7 cellular contexts compared by ENCODE assay signal in the genomic region with DNA sequence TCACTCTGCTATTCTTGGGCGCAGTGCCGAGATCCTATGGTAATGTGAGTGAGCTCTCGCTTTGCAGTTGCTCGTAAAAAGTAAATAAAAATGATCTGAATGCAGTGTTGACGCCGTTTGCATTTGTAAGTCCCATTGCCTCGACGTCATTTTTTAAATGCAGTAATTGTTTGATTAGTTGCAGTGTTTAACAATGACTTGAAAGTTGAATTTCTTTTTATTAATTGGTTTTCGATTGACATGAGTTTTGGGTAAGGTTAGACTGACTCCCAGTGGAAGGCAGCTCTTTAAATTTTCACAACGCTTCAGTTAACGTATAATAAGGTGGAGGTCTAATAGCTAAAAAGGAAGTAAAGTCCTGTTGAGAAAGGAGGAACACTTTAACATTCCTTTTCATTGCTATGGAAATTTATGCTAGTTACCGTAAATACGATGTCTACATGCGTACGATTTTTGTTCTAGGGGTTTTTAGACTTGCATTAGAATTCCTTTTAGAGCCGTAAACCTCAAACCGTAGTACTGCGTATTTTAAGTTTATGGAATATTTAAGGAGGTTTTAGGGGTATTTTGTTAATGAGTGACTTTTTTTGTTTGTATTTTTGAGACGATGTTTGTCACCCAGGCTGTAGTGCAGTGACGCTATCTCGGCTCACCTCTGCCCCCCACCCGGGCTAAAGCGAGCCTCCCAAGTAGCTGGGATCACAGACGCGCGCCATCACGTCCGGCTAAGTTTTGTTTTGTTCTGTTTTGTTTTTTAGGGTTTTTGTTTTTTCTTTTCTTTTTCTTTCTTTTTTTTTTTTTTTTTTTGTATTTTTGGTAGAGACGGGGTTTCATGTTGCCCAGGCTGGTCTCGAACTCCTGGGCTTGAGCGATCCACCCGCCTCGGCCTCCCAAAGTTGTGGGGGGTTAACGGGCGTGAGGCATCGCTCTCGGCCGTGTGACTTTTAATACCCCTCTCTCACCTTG. TPM values are rescaled to one million over a fixed set of nuclear protein-coding genes. Genes with fewer than 3 reads are reported as not detected.
DNase-seq lines count a peak whose midpoint lies in the region; TF ChIP-seq lines count a peak whose summit lies in the region.

No MANE protein-coding gene starts in this region.

- H3K36me3 ChIP-seq in NT2/D1 (ENCODE audit: insufficient read depth, insufficient read length, low read length) (peaks cover 8% of the 10 kb centered on the region), iPS-15b (ENCODE audit: control insufficient read depth, insufficient read depth, low read length) (peaks cover 4% of the 10 kb centered on the region)

- no peaks in the 10 kb centered on the region for H3K9me3 Mint-ChIP-seq in activated naive CD8-positive, alpha-beta T cell treated with anti-CD3 and anti-CD28 coated beads for 36 hours

- H3K9ac ChIP-seq in NT2/D1 (ENCODE audit: insufficient read length, low read depth) (peak overlapping the region; percentile 100), iPS-15b (ENCODE audit: low read depth, low read length) (peak overlapping the region; percentile 100)

- peak overlapping the region; percentile 95 to 100 (median 99) for H3K27ac ChIP-seq in skin epidermis

- peak; percentile 4 for TF ChIP-seq POLR2A in GM19099 (IDR thresholded peaks at IDR 0.05; ENCODE audit: extremely low read depth, insufficient read length, low read depth)

- H3K4me1 ChIP-seq in NT2/D1 (ENCODE audit: insufficient read depth, insufficient read length) = no peaks in the 10 kb centered on the region
- H3K4me1 ChIP-seq in iPS-15b (ENCODE audit: control insufficient read depth, insufficient read depth, low read length) = peaks cover 17% of the 10 kb centered on the region

- no peaks in the 10 kb centered on the region for H3K27me3 ChIP-seq in NT2/D1 (ENCODE audit: insufficient read depth, insufficient read length)
- H3K27me3 ChIP-seq in iPS-15b (ENCODE audit: control insufficient read depth, insufficient read depth, low read length) = no peaks in the 10 kb centered on the region

- H3K36me3 Mint-ChIP-seq in activated naive CD8-positive, alpha-beta T cell treated with anti-CD3 and anti-CD28 coated beads for 36 hours = peaks cover 29% of the 10 kb centered on the region

- H3K4me3 ChIP-seq in NT2/D1 (ENCODE audit: insufficient read length, low read depth) (peak overlapping the region; percentile 100), iPS-15b (ENCODE audit: low read depth, low read length) (peak overlapping the region; percentile 100), skin epidermis (peak overlapping the region; percentile 78 to 97 (median 94))

- no peaks in the 10 kb centered on the region for H3K9me3 ChIP-seq in NT2/D1 (ENCODE audit: insufficient read depth, low read length)
- no peaks in the 10 kb centered on the region for H3K9me3 ChIP-seq in iPS-15b (ENCODE audit: control insufficient read depth, insufficient read depth, low read length)

- H3K4me3 Mint-ChIP-seq in activated naive CD8-positive, alpha-beta T cell treated with anti-CD3 and anti-CD28 coated beads for 36 hours = peak overlapping the region; percentile 93

- no peaks in the 10 kb centered on the region for H3K27me3 Mint-ChIP-seq in activated naive CD8-positive, alpha-beta T cell treated with anti-CD3 and anti-CD28 coated beads for 36 hours

- peaks cover 39% of the 10 kb centered on the region for H3K4me1 Mint-ChIP-seq in activated naive CD8-positive, alpha-beta T cell treated with anti-CD3 and anti-CD28 coated beads for 36 hours

- DNase-seq in NT2/D1 (ENCODE audit: low read depth, low spot score) = no peak
- peak; percentile 22 for DNase-seq in activated naive CD8-positive, alpha-beta T cell treated with anti-CD3 and anti-CD28 coated beads for 36 hours
- no peak for DNase-seq in NCI-H524 treated with DMSO at 0.1 percent for 48 hours (lab: John Stamatoyannopoulos, UW)
- no peak for DNase-seq in AG08395 (ENCODE audit: low spot score)

- peak overlapping the region; percentile 99 for H3K27ac Mint-ChIP-seq in activated naive CD8-positive, alpha-beta T cell treated with anti-CD3 and anti-CD28 coated beads for 36 hours

RNA-seq across cellular contexts. Expression of a gene that starts 1.4 kb away (rescaled TPM):
- total RNA-seq in activated naive CD8-positive, alpha-beta T cell treated with anti-CD3 and anti-CD28 coated beads for 36 hours = 100 to 1,000 TPM; 275 to 293 TPM
